ENCODE assay signal across 23 cellular contexts in the genomic region with DNA sequence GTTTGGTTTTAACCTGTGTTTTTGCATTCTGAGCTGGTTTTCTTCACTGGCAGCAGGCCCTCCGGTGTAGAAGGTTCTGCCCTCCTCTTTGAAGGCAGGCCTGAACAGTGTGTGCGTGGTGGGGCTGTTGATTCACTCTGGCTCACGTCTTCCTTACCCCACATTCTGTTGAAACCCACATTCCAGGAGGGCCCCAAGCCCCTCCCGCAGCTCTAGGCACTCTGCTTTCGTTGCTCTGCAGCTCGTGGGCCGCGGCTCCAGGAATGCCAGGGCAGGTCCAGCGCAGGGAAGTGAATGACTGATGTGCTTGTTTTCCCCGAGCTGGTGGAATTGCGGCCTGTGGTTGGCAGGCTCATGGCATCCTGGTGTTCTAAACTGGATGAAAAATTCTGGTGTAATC. TPM values are rescaled to one million over a fixed set of nuclear protein-coding genes. Genes with fewer than 3 reads are reported as not detected.
DNase-seq lines count a peak whose midpoint lies in the region; ATAC-seq, FAIRE-seq and TF ChIP-seq lines count a peak whose summit lies in the region.
"Had no signal": no experiment of that assay in that cellular context is flagged by ENCODE, and none has a peak within 500 bp of the region (broad histone marks: within the 10 kb centered on the region; RNA-seq: fewer than 3 reads in every experiment).

No MANE protein-coding gene starts in this region.

- CTCF ChIA-PET in HCT116 (lab: Charles Lee), result interaction anchor here (1.1 kb wide), 1 partner anchor 55 kb away, joined by 3 read pairs; no protein-coding TSS in a partner anchor
- CTCF ChIA-PET in CD8-positive, alpha-beta T cell (lab: Charles Lee), result interaction anchor here (0.9 to 3.2 kb wide), 2 partner anchors 14 to 55 kb away, joined by 5 to 23 read pairs; no protein-coding TSS in a partner anchor

- H3K4me1 Mint-ChIP-seq in CD8-positive, alpha-beta T cell (ENCODE audit: low read depth), result peaks cover 21% of the 10 kb centered on the region
- H3K4me1 Mint-ChIP-seq: CD14-positive monocyte had no signal

- no peaks in the 10 kb centered on the region for H3K36me3 ChIP-seq in HCT116 (ENCODE audit: control insufficient read depth in 1 of 2, insufficient read depth in 2 of 2, low read length in 2 of 2)
- no peaks in the 10 kb centered on the region for H3K36me3 ChIP-seq in breast epithelium
- peaks cover 36 to 63% of the 10 kb centered on the region in 2 experiments for H3K36me3 ChIP-seq in keratinocyte (ENCODE audit: control insufficient read depth in 2 of 2, extremely low read depth in 1 of 2, insufficient read depth in 2 of 2, low read length in 2 of 2)
- H3K36me3 ChIP-seq in CD8-positive, alpha-beta T cell (ENCODE audit: insufficient read depth, low read length), result no peaks in the 10 kb centered on the region
- H3K36me3 ChIP-seq: ovary had no signal

- no peak overlapping the region for H3K9ac ChIP-seq in HCT116 (ENCODE audit: low read length)
- H3K9ac ChIP-seq in keratinocyte (ENCODE audit: control insufficient read depth, extremely low read depth, insufficient read depth, low read length), result peak overlapping the region; percentile 63

- H3K4me3 ChIP-seq in HCT116 (replicated peaks in 1 of 2; ENCODE audit: low read depth in 1 of 2, low read length in 2 of 2) (no peak overlapping the region), breast epithelium (no peak overlapping the region), keratinocyte (ENCODE audit: control insufficient read depth in 2 of 3, extremely low read depth in 1 of 3, insufficient read depth in 2 of 3, low read depth in 1 of 3, low read length in 3 of 3) (peak overlapping the region in 1 of 3 experiments; percentile 18), retinal pigment epithelial cell (ENCODE audit: low read length) (no peak overlapping the region)
- H3K4me3 ChIP-seq in CD8-positive, alpha-beta T cell (ENCODE audit: low read depth, low read length), result no peak overlapping the region
- H3K4me3 ChIP-seq: gastrocnemius medialis, ovary, stomach, vagina had no signal

- H4K20me1 ChIP-seq in HCT116 (ENCODE audit: insufficient read depth), result no peaks in the 10 kb centered on the region
- H4K20me1 ChIP-seq in keratinocyte (ENCODE audit: control insufficient read depth, extremely low read depth, insufficient read depth, low read length), result no peaks in the 10 kb centered on the region

- POLR2A ChIA-PET in HCT116 (lab: Charles Lee), result no interaction called here
- POLR2A ChIA-PET in CD8-positive, alpha-beta T cell (lab: Charles Lee), result no interaction called here

- H3K9me1 ChIP-seq in keratinocyte (ENCODE audit: control insufficient read depth, extremely low read depth, insufficient read depth, low read length), result peaks cover 7% of the 10 kb centered on the region

- H3K9me2 ChIP-seq in HCT116 (ENCODE audit: insufficient read depth), result no peaks in the 10 kb centered on the region

- TF ChIP-seq POLR2A in HCT116 (IDR thresholded peaks at IDR 0.05; ENCODE audit: borderline replicate concordance, extremely low read depth, insufficient read depth, insufficient read length), result no peak
- no peak for TF ChIP-seq POLR2A in breast epithelium (IDR thresholded peaks at IDR 0.05)

- no TSS peak for BruUV-seq in HCT116 (replicated peaks; lab: Mats Ljungman, UMichigan)

- ATAC-seq in HCT116, result peak; percentile 31; the same call in 1 of the 2 replicates
- no peak for ATAC-seq in GM19023 (IDR thresholded peaks at IDR 0.05; ENCODE audit: unreplicated experiment)
- no peak for ATAC-seq in CD8-positive, alpha-beta T cell
- ATAC-seq: gastrocnemius medialis had no signal

- DNase-seq in HCT116 (ENCODE audit: low read depth, low spot score) (no peak), breast epithelium (ENCODE audit: low spot score in 2 of 2) (peak in 1 of 2 donors; percentile 87), keratinocyte (ENCODE audit: low read depth, low spot score) (peak; percentile 89), retinal pigment epithelial cell (ENCODE audit: low read depth) (peak; percentile 15), HuH-7 (ENCODE audit: low spot score) (no peak), NCI-H2107 treated with DMSO at 0.1 percent for 48 hours (lab: John Stamatoyannopoulos, UW; ENCODE audit: unreplicated experiment) (no peak)
- DNase-seq in CD8-positive, alpha-beta T cell, result no peak
- DNase-seq: activated naive CD8-positive, alpha-beta T cell treated with anti-CD3 and anti-CD28 coated beads, Interleukin-2, amount 10 ng/mL, durations not matched to agents 7 days and 5 days; gastrocnemius medialis; KBM-7; NCI-H2029; NCI-H446; NK-92 treated with Interleukin-12 subunit alpha and Interleukin-12 subunit beta, amount 100 ng/mL, for 24 hours; ovary; RPMI8226; stimulated activated CD4-positive, alpha-beta T cell treated with anti-CD3 and anti-CD28 coated beads, Interleukin-1b, Interleukin-23, amount 100 ng/mL, for 48 hours; stomach had no signal

- dilution Hi-C loops in keratinocyte (cut with MboI; ENCODE audit: extremely low pct_ligation_motif_present, low sequenced_read_pairs), result no loop called here

- no peaks in the 10 kb centered on the region for H3K4me1 ChIP-seq in HCT116 (ENCODE audit: control insufficient read depth in 1 of 2, insufficient read depth in 2 of 2, low read length in 2 of 2)
- no peaks in the 10 kb centered on the region for H3K4me1 ChIP-seq in breast epithelium
- H3K4me1 ChIP-seq in keratinocyte (ENCODE audit: control insufficient read depth, extremely low read depth, insufficient read depth, low read length), result peaks cover 18% of the 10 kb centered on the region
- peaks cover 12% of the 10 kb centered on the region for H3K4me1 ChIP-seq in CD8-positive, alpha-beta T cell (ENCODE audit: insufficient read depth, low read length)
- H3K4me1 ChIP-seq: gastrocnemius medialis, stomach had no signal

- H3K27ac Mint-ChIP-seq in CD8-positive, alpha-beta T cell, result no peak overlapping the region
- H3K27ac Mint-ChIP-seq: activated naive CD8-positive, alpha-beta T cell treated with anti-CD3 and anti-CD28 coated beads, Interleukin-2, amount 10 ng/mL, durations not matched to agents 7 days and 5 days had no signal

- H3K9me3 ChIP-seq in HCT116 (ENCODE audit: control insufficient read depth in 1 of 2, insufficient read depth in 1 of 2, low read depth in 1 of 2, low read length in 2 of 2) (no peaks in the 10 kb centered on the region), breast epithelium (no peaks in the 10 kb centered on the region), keratinocyte (ENCODE audit: control insufficient read depth, low read depth, low read length) (no peaks in the 10 kb centered on the region)
- no peaks in the 10 kb centered on the region for H3K9me3 ChIP-seq in CD8-positive, alpha-beta T cell (ENCODE audit: low read length)
- H3K9me3 ChIP-seq: gastrocnemius medialis, ovary, stomach, vagina had no signal

- RAD21 ChIA-PET in HCT116 (lab: Charles Lee; ENCODE audit: low non-redundant PET in 1 of 2, low total read pairs in 2 of 2, uncharacterized antibody in 2 of 2, unreplicated experiment in 2 of 2), result no interaction called here

- H3K4me2 ChIP-seq in HCT116 (ENCODE audit: low read length) (no peak overlapping the region), keratinocyte (ENCODE audit: control insufficient read depth, extremely low read depth, insufficient read depth, low read depth, low read length) (peak overlapping the region; percentile 39)

- no peak for TF ChIP-seq CTCF in HCT116 (IDR thresholded peaks at IDR 0.05 in 2 of 3, conservative IDR thresholded peaks at IDR 0.05 in 1 of 3; ENCODE audit: borderline replicate concordance in 1 of 3, insufficient read depth in 1 of 3, low read depth in 2 of 3, low read length in 2 of 3)
- no peak for TF ChIP-seq CTCF in breast epithelium (IDR thresholded peaks at IDR 0.05)
- TF ChIP-seq CTCF in keratinocyte (optimal IDR thresholded peaks at IDR 0.05 in 1 of 3, IDR thresholded peaks at IDR 0.05 in 1 of 3, conservative IDR thresholded peaks at IDR 0.05 in 1 of 3; ENCODE audit: extremely low read depth in 1 of 3, insufficient read depth in 2 of 3, low read length in 3 of 3), result no peak
- TF ChIP-seq CTCF in retinal pigment epithelial cell (conservative IDR thresholded peaks at IDR 0.05; ENCODE audit: low read depth, low read length), result no peak
- no peak for TF ChIP-seq CTCF in CD8-positive, alpha-beta T cell (IDR thresholded peaks at IDR 0.05)

- H3K27ac ChIP-seq in HCT116 (ENCODE audit: low read depth, low read length) (no peak overlapping the region), breast epithelium (peak overlapping the region; percentile 33 to 71), keratinocyte (ENCODE audit: control insufficient read depth, insufficient read depth, low read length) (peak overlapping the region; percentile 87)
- H3K27ac ChIP-seq in CD8-positive, alpha-beta T cell (ENCODE audit: low read depth, low read length), result no peak overlapping the region
- H3K27ac ChIP-seq: gastrocnemius medialis, ovary, vagina had no signal

- no peaks in the 10 kb centered on the region for H3K27me3 ChIP-seq in HCT116 (ENCODE audit: insufficient read depth, low read length)
- H3K27me3 ChIP-seq in breast epithelium, result no peaks in the 10 kb centered on the region
- H3K27me3 ChIP-seq in keratinocyte (ENCODE audit: control insufficient read depth, extremely low read depth, insufficient read depth, low read length), result no peaks in the 10 kb centered on the region
- H3K27me3 ChIP-seq in CD8-positive, alpha-beta T cell (ENCODE audit: insufficient read depth, low read length), result no peaks in the 10 kb centered on the region
- H3K27me3 ChIP-seq: gastrocnemius medialis, ovary, stomach, vagina had no signal

- H3K4me3 Mint-ChIP-seq in CD8-positive, alpha-beta T cell, result no peak overlapping the region
- H3K4me3 Mint-ChIP-seq: activated naive CD8-positive, alpha-beta T cell treated with anti-CD3 and anti-CD28 coated beads, Interleukin-2, amount 10 ng/mL, durations not matched to agents 7 days and 5 days had no signal

- H2AFZ ChIP-seq in HCT116 (ENCODE audit: low read depth, low read length, poor library complexity, severe bottlenecking) (no peak overlapping the region), keratinocyte (ENCODE audit: control insufficient read depth, low read length) (peak overlapping the region; percentile 65)

- no peak for TF ChIP-seq RAD21 in HCT116 (IDR thresholded peaks at IDR 0.05; ENCODE audit: low read depth)

- H3K27me3 Mint-ChIP-seq in CD8-positive, alpha-beta T cell (ENCODE audit: low read depth), result no peaks in the 10 kb centered on the region

- peak; percentile 96 for FAIRE-seq in keratinocyte (lab: Jason Lieb, UNC)

- intact Hi-C loops in HCT116 (cut with micrococcal nuclease) (no loop called here), breast epithelium (cut with DNase I; ENCODE audit: low total_unique reads) (no loop called here)
- intact Hi-C loops in CD8-positive, alpha-beta T cell (cut with DNase I, micrococcal nuclease), result loop anchor here (1.0 to 10.0 kb wide), 3 partner anchors 54 to 194 kb away; no protein-coding TSS in a partner anchor

- H3K79me2 ChIP-seq in HCT116 (ENCODE audit: insufficient read depth, low read length) (no peaks in the 10 kb centered on the region), keratinocyte (ENCODE audit: control insufficient read depth, insufficient read depth, low read length) (no peaks in the 10 kb centered on the region)

- H3K36me3 Mint-ChIP-seq in CD8-positive, alpha-beta T cell, result no peaks in the 10 kb centered on the region
- H3K36me3 Mint-ChIP-seq: activated naive CD8-positive, alpha-beta T cell treated with anti-CD3 and anti-CD28 coated beads, Interleukin-2, amount 10 ng/mL, durations not matched to agents 7 days and 5 days; CD14-positive monocyte had no signal

- H3K9me3 Mint-ChIP-seq in CD8-positive, alpha-beta T cell, result no peaks in the 10 kb centered on the region
- H3K9me3 Mint-ChIP-seq: activated naive CD8-positive, alpha-beta T cell treated with anti-CD3 and anti-CD28 coated beads, Interleukin-2, amount 10 ng/mL, durations not matched to agents 7 days and 5 days had no signal

RNA-seq across cellular contexts. Expression of a gene that starts 49.0 kb away (rescaled TPM):
- total RNA-seq in HCT116 (2021; ENCODE audit: unreplicated experiment), result 0.39 TPM
- polyA plus RNA-seq in HCT116 (2012), result 0.06 and 0.14 TPM in 2 replicates
- total RNA-seq in breast epithelium, result 100 to 1,000 TPM; 116 to 347 (median 152) TPM
- 353 to 506 TPM (median 412 TPM) in 3 replicates for polyA plus RNA-seq in keratinocyte
- 77.7 TPM for polyA plus RNA-seq in keratinocyte (2011; ENCODE audit: low read depth)
- polyA plus RNA-seq in keratinocyte (2011; cell fraction: cytosol; rRNA removed), result 332 and 372 TPM in 2 replicates
- polyA plus RNA-seq in keratinocyte (2011; cell fraction: nucleus; rRNA removed), result 463 and 555 TPM in 2 replicates
- 189 and 262 TPM in 2 replicates for polyA plus RNA-seq in keratinocyte (2012; ENCODE audit: low replicate concordance)
- 106 to 221 TPM (median 187 TPM) in 3 replicates for polyA minus RNA-seq in keratinocyte
- polyA minus RNA-seq in keratinocyte (2011; cell fraction: cytosol; rRNA and poly(A)+ RNA removed), result 191 TPM
- 118 and 182 TPM in 2 replicates for polyA minus RNA-seq in keratinocyte (2011; cell fraction: nucleus; rRNA and poly(A)+ RNA removed)
- total RNA-seq in CD8-positive, alpha-beta T cell, result not detected

RNA-seq across cellular contexts. Expression of a gene that starts 50.2 kb away (rescaled TPM):
- 0.17 TPM for total RNA-seq in HCT116 (2021; ENCODE audit: unreplicated experiment)
- 0.18 and 0.35 TPM in 2 replicates for polyA plus RNA-seq in HCT116 (2012)
- 1 to 10 TPM in 1 of 3 donors, under 1 TPM in 1, not detected in 1; 0.15 to 2.3 TPM for total RNA-seq in breast epithelium
- 0.04 to 0.17 TPM (median 0.08 TPM) in 3 replicates for polyA plus RNA-seq in keratinocyte
- polyA plus RNA-seq in keratinocyte (2011; ENCODE audit: low read depth), result not detected
- 0.01 and 0.02 TPM in 2 replicates for polyA plus RNA-seq in keratinocyte (2011; cell fraction: cytosol; rRNA removed)
- 0.12 and 0.13 TPM in 2 replicates for polyA plus RNA-seq in keratinocyte (2011; cell fraction: nucleus; rRNA removed)
- polyA plus RNA-seq in keratinocyte (2012; ENCODE audit: low replicate concordance), result 0.05 TPM in 1 of 2 replicates, not detected in the other
- polyA minus RNA-seq in keratinocyte, result 0.06 to 0.13 TPM (median 0.13 TPM) in 3 replicates
- not detected for polyA minus RNA-seq in keratinocyte (2011; cell fraction: cytosol; rRNA and poly(A)+ RNA removed)
- 0.21 and 0.23 TPM in 2 replicates for polyA minus RNA-seq in keratinocyte (2011; cell fraction: nucleus; rRNA and poly(A)+ RNA removed)
- not detected for total RNA-seq in CD8-positive, alpha-beta T cell
- total RNA-seq: activated naive CD8-positive, alpha-beta T cell treated with anti-CD3 and anti-CD28 coated beads, Interleukin-2, amount 10 ng/mL, durations not matched to agents 7 days and 5 days; dermis microvascular lymphatic vessel endothelial cell; epithelial cell of proximal tubule; liver; vagina had no signal
- polyA plus RNA-seq: CD14-positive monocyte had no signal

RNA-seq across cellular contexts. Expression of a gene that starts 55.9 kb away (rescaled TPM):
- total RNA-seq in HCT116 (2021; ENCODE audit: unreplicated experiment) (not detected), breast epithelium (not detected)
- not detected in 2 replicates for polyA plus RNA-seq in HCT116 (2012)
- polyA plus RNA-seq in keratinocyte, result 0.08 TPM in 1 of 3 replicates, not detected in the others
- polyA plus RNA-seq in keratinocyte (2011; ENCODE audit: low read depth), result not detected
- not detected in 2 replicates for polyA plus RNA-seq in keratinocyte (2011; cell fraction: cytosol; rRNA removed)
- polyA plus RNA-seq in keratinocyte (2011; cell fraction: nucleus; rRNA removed), result not detected in 2 replicates
- polyA plus RNA-seq in keratinocyte (2012; ENCODE audit: low replicate concordance), result not detected in 2 replicates
- polyA minus RNA-seq in keratinocyte, result 0.29 to 1.3 TPM (median 0.56 TPM) in 3 replicates
- polyA minus RNA-seq in keratinocyte (2011; cell fraction: cytosol; rRNA and poly(A)+ RNA removed), result not detected
- not detected in 2 replicates for polyA minus RNA-seq in keratinocyte (2011; cell fraction: nucleus; rRNA and poly(A)+ RNA removed)
- not detected for total RNA-seq in CD8-positive, alpha-beta T cell
- total RNA-seq: activated naive CD8-positive, alpha-beta T cell treated with anti-CD3 and anti-CD28 coated beads, Interleukin-2, amount 10 ng/mL, durations not matched to agents 7 days and 5 days; dermis microvascular lymphatic vessel endothelial cell; epithelial cell of proximal tubule; gastrocnemius medialis; ovary; stomach; vagina had no signal
- polyA plus RNA-seq: CD14-positive monocyte, liver, ovary, stomach had no signal

Comparison
In these comparisons a context has a peak if more than half of its experiments do, and no peak if none do; other contexts are left out.
1. DNase-seq: peak in keratinocyte (single experiment) and retinal pigment epithelial cell (single experiment); none in HCT116 (single experiment), HuH-7 (single experiment), NCI-H2107 treated with DMSO at 0.1 percent for 48 hours (single experiment) and CD8-positive, alpha-beta T cell (0 of 7).
2. H3K27ac ChIP-seq: peak in breast epithelium (2 of 2) and keratinocyte (single experiment); none in HCT116 (single experiment) and CD8-positive, alpha-beta T cell (single experiment).
3. RNA of a gene that starts 49.0 kb away (total RNA-seq): 116 to 347 TPM in breast epithelium; 0.39 TPM in HCT116 (single experiment) and not detected in CD8-positive, alpha-beta T cell; every median in the first group is over 10 times any median in the second.
4. intact Hi-C loops: an anchor here in CD8-positive, alpha-beta T cell (1.0 to 10.0 kb wide); none called in HCT116 and breast epithelium.